Comparison of ENCODE assay signal across 1 cellular context in genomic region chr17:50117202-50118040, GRCh38.
TF ChIP-seq lines count a peak whose summit lies in the region.

No MANE protein-coding gene starts in this region.

TF ChIP-seq in HepG2, 621 proteins besides CTCF, POLR2A, EP300 and RAD21 (continued from another document and continues in another):
- no peak for TF ChIP-seq USF2 (IDR thresholded peaks at IDR 0.05; ENCODE audit: low read depth, low read length)
- no peak for TF ChIP-seq USF2 (CRISPR knock-in tag; IDR thresholded peaks at IDR 0.05; ENCODE audit: borderline replicate concordance)
- no peak for TF ChIP-seq HIVEP1 (CRISPR knock-in tag; IDR thresholded peaks at IDR 0.05)
- TF ChIP-seq ZNF619 (CRISPR knock-in tag; IDR thresholded peaks at IDR 0.05), result no peak
- no peak for TF ChIP-seq CHCHD3 (CRISPR knock-in tag; IDR thresholded peaks at IDR 0.05)
- TF ChIP-seq THYN1 (CRISPR knock-in tag; IDR thresholded peaks at IDR 0.05; ENCODE audit: borderline replicate concordance, low read depth), result no peak
- no peak for TF ChIP-seq ZNF253 (CRISPR knock-in tag; IDR thresholded peaks at IDR 0.05; ENCODE audit: borderline replicate concordance)
- no peak for TF ChIP-seq TOE1 (CRISPR knock-in tag; IDR thresholded peaks at IDR 0.05)
- no peak for TF ChIP-seq ATAD3A (CRISPR knock-in tag; IDR thresholded peaks at IDR 0.05)
- no peak for TF ChIP-seq ZNF276 (CRISPR knock-in tag; IDR thresholded peaks at IDR 0.05; ENCODE audit: low read depth)
- TF ChIP-seq ERF (CRISPR knock-in tag; IDR thresholded peaks at IDR 0.05), result peak; percentile 47; the same call in 1 of the 2 replicates
- no peak for TF ChIP-seq NFAT5 (CRISPR knock-in tag; IDR thresholded peaks at IDR 0.05)
- no peak for TF ChIP-seq GABPA (IDR thresholded peaks at IDR 0.05; ENCODE audit: low read depth, low read length)
- no peak for TF ChIP-seq GABPA (CRISPR knock-in tag; IDR thresholded peaks at IDR 0.05; ENCODE audit: low read depth)
- 0 out of 2 replicates have a peak, but pooled peaks have one; percentile 50 for TF ChIP-seq CHD4 (IDR thresholded peaks at IDR 0.05; ENCODE audit: borderline replicate concordance, low read length)
- no peak for TF ChIP-seq ZNF431 (CRISPR knock-in tag; IDR thresholded peaks at IDR 0.05; ENCODE audit: borderline replicate concordance, low read depth)
- peak; percentile 42; the same call in 1 of the 2 replicates for TF ChIP-seq ZNF792 (CRISPR knock-in tag; IDR thresholded peaks at IDR 0.05)
- TF ChIP-seq EED (CRISPR knock-in tag; IDR thresholded peaks at IDR 0.05), result 0 out of 2 replicates have a peak, but pooled peaks have one; percentile 58
- no peak for TF ChIP-seq ZBTB8A (CRISPR knock-in tag; IDR thresholded peaks at IDR 0.05; ENCODE audit: borderline replicate concordance, low read depth)
- TF ChIP-seq SMARCC2 (IDR thresholded peaks at IDR 0.05), result no peak
- no peak for TF ChIP-seq RNF219 (CRISPR knock-in tag; IDR thresholded peaks at IDR 0.05)
- TF ChIP-seq PRPF4 (IDR thresholded peaks at IDR 0.05; ENCODE audit: low read depth, low read length, poor library complexity, severe bottlenecking), result peak; percentile 5
- no peak for TF ChIP-seq ZNF207 (IDR thresholded peaks at IDR 0.05; ENCODE audit: borderline replicate concordance)
- no peak for TF ChIP-seq ZNF574 (CRISPR knock-in tag; IDR thresholded peaks at IDR 0.05)
- no peak for TF ChIP-seq NR3C1 (CRISPR knock-in tag; IDR thresholded peaks at IDR 0.05)
- no peak for TF ChIP-seq GATA4 (IDR thresholded peaks at IDR 0.05; ENCODE audit: borderline replicate concordance, low read depth)
- no peak for TF ChIP-seq NFE2 (CRISPR knock-in tag; IDR thresholded peaks at IDR 0.05)
- TF ChIP-seq ZNF557 (CRISPR knock-in tag; IDR thresholded peaks at IDR 0.05), result no peak
- no peak for TF ChIP-seq ZC3H13 (CRISPR knock-in tag; IDR thresholded peaks at IDR 0.05)
- peak; percentile 32; the same call in 1 of the 2 replicates for TF ChIP-seq TFAP4 (IDR thresholded peaks at IDR 0.05; ENCODE audit: borderline replicate concordance, low read depth)
- 0 out of 2 replicates have a peak, but pooled peaks have one; percentile 59 for TF ChIP-seq ZNF235 (CRISPR knock-in tag; IDR thresholded peaks at IDR 0.05; ENCODE audit: borderline replicate concordance)
- no peak for TF ChIP-seq PRDM10 (CRISPR knock-in tag; IDR thresholded peaks at IDR 0.05; ENCODE audit: low read depth)
- no peak for TF ChIP-seq ZNF33A (CRISPR knock-in tag; IDR thresholded peaks at IDR 0.05; ENCODE audit: borderline replicate concordance)
- TF ChIP-seq REXO4 (CRISPR knock-in tag; IDR thresholded peaks at IDR 0.05; ENCODE audit: borderline replicate concordance), result no peak
- TF ChIP-seq HNRNPH1 (optimal IDR thresholded peaks at IDR 0.05; ENCODE audit: low read depth, low read length), result no peak
- no peak for TF ChIP-seq MYNN (CRISPR knock-in tag; IDR thresholded peaks at IDR 0.05; ENCODE audit: low read depth)
- no peak for TF ChIP-seq ZBTB3 (CRISPR knock-in tag; IDR thresholded peaks at IDR 0.05; ENCODE audit: borderline replicate concordance, low read depth)
- peak; percentile 95 for TF ChIP-seq ZKSCAN1 (IDR thresholded peaks at IDR 0.05; ENCODE audit: low read length)
- TF ChIP-seq NFE2L1 (CRISPR knock-in tag; IDR thresholded peaks at IDR 0.05; ENCODE audit: borderline replicate concordance), result no peak
- TF ChIP-seq PRDM4 (CRISPR knock-in tag; IDR thresholded peaks at IDR 0.05; ENCODE audit: borderline replicate concordance), result no peak
- no peak for TF ChIP-seq PCBP2 (optimal IDR thresholded peaks at IDR 0.05; ENCODE audit: low read depth, low read length, poor library complexity, severe bottlenecking)
